Comparison of ENCODE assay signal across 18 cellular contexts in the genomic region with DNA sequence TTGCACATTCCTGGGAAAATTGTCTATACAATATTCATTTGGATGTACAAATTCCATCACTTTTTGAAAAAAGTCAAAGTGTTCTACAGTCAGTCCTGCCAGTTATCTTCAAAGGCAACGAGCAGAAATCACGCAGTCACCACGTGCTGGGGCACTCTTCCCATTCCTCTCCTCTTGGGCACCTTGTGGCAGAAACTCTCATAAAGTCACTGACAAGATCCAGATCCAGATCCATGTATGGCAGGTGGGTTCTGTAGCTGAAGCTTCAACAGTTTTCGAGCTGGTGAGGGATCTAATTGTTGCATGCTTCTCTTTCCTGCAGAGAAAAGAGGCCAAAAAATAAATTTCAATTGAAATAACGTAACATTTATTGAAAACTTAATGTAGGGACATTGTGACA. TPM values are rescaled to one million over a fixed set of nuclear protein-coding genes. Genes with fewer than 3 reads are reported as not detected.
DNase-seq lines count a peak whose midpoint lies in the region; ATAC-seq and TF ChIP-seq lines count a peak whose summit lies in the region.
"Had no signal": no experiment of that assay in that cellular context is flagged by ENCODE, and none has a peak within 500 bp of the region (broad histone marks: within the 10 kb centered on the region; RNA-seq: fewer than 3 reads in every experiment).

No MANE protein-coding gene starts in this region.

- TF ChIP-seq POLR2A in sigmoid colon (IDR thresholded peaks at IDR 0.05), result no peak
- no peak for TF ChIP-seq POLR2A in GM18505 (IDR thresholded peaks at IDR 0.05; ENCODE audit: borderline replicate concordance, extremely low read depth, insufficient read depth, insufficient read length)

- no peak overlapping the region for H3K56ac ChIP-seq in mesendoderm (ENCODE audit: low read length)

- ATAC-seq in RWPE2 (ENCODE audit: low read depth), result no peak
- ATAC-seq in GM18505 (IDR thresholded peaks at IDR 0.05; ENCODE audit: unreplicated experiment), result no peak
- ATAC-seq in HG03280 (IDR thresholded peaks at IDR 0.05; ENCODE audit: unreplicated experiment), result no peak

- no peak overlapping the region for H4K5ac ChIP-seq in mesendoderm (ENCODE audit: low read length)

- TF ChIP-seq CTCF in RWPE2 (IDR thresholded peaks at IDR 0.05; ENCODE audit: poor library complexity, severe bottlenecking), result no peak
- TF ChIP-seq CTCF in sigmoid colon (IDR thresholded peaks at IDR 0.05), result no peak

- H4K8ac ChIP-seq in mesendoderm (ENCODE audit: low read depth, low read length), result no peak overlapping the region

- peak in 3 of 4 donors; percentile 2 to 29 (median 7) for TF ChIP-seq EP300 in sigmoid colon (IDR thresholded peaks at IDR 0.05)

- no peak overlapping the region for H2BK15ac ChIP-seq in mesendoderm (replicated peaks; ENCODE audit: low read depth)

- H3K79me1 ChIP-seq in mesendoderm (ENCODE audit: low read length), result no peaks in the 10 kb centered on the region

- no peak overlapping the region for H2BK120ac ChIP-seq in mesendoderm (ENCODE audit: low read depth, low read length)

- WGBS in mesendoderm (ENCODE audit: extremely low coverage, insufficient coverage, low lambda C conversion rate), result no CpG with 5 or more reads among the region's 5 CpGs
- WGBS in sigmoid colon, 2 donors, result 92 to 93% methylated on average over 5 of the region's 5 CpGs

- no peak overlapping the region for H3K4me2 ChIP-seq in mesendoderm (ENCODE audit: low read length)
- H3K4me2 ChIP-seq: BLaER1 had no signal

- peak; percentile 28 for DNase-seq in RWPE2 (ENCODE audit: low spot score)
- DNase-seq in mesendoderm, result no peak
- DNase-seq in sigmoid colon, result peak; percentile 87
- DNase-seq: 8988T; ACHN; BE2C; C1 segment of cervical spinal cord; CD4-positive, alpha-beta memory T cell; CD4-positive, CD25-positive, alpha-beta regulatory T cell; CD8-positive, alpha-beta memory T cell; COR-L47; DMS 273 treated with DMSO at 0.1 percent for 48 hours; DMS153; DMS79 treated with DMSO at 0.1 percent for 48 hours; GF-D8 had no signal

- H3K4me1 ChIP-seq in RWPE2 (ENCODE audit: insufficient read depth, poor library complexity, severe bottlenecking), result no peaks in the 10 kb centered on the region
- no peaks in the 10 kb centered on the region for H3K4me1 ChIP-seq in mesendoderm (ENCODE audit: control insufficient read depth, low read depth, low read length)
- H3K4me1 ChIP-seq in sigmoid colon, result peaks cover 0 to 35% (median 13%) of the 10 kb centered on the region in 4 donors
- H3K4me1 ChIP-seq: BE2C had no signal

- no peak overlapping the region for H3K4ac ChIP-seq in mesendoderm (ENCODE audit: low read depth, low read length)

- H3K27ac ChIP-seq in RWPE2 (ENCODE audit: poor library complexity, severe bottlenecking) (no peak overlapping the region), mesendoderm (ENCODE audit: low read depth, low read length) (peak overlapping the region; percentile 28), sigmoid colon (peak overlapping the region in 3 of 4 donors; percentile 59 to 75 (median 69))
- H3K27ac ChIP-seq: BLaER1 had no signal

- H3K9ac ChIP-seq in mesendoderm (ENCODE audit: low read length), result no peak overlapping the region
- H3K9ac ChIP-seq: BLaER1 had no signal

- no peak overlapping the region for H2AK5ac ChIP-seq in mesendoderm (ENCODE audit: low read length)

- H3K36me3 ChIP-seq in RWPE2 (ENCODE audit: low read depth) (peaks cover 67% of the 10 kb centered on the region), mesendoderm (ENCODE audit: control insufficient read depth, insufficient read depth, low read length) (peaks cover 11% of the 10 kb centered on the region), sigmoid colon (peaks cover 0 to 7% (median 0%) of the 10 kb centered on the region in 4 donors)

- no peaks in the 10 kb centered on the region for H3K79me2 ChIP-seq in mesendoderm (ENCODE audit: control insufficient read depth, insufficient read depth, low read length)

- H3K4me3 ChIP-seq in RWPE2 (ENCODE audit: severe bottlenecking), result no peak overlapping the region
- no peak overlapping the region for H3K4me3 ChIP-seq in mesendoderm (ENCODE audit: low read length)
- H3K4me3 ChIP-seq in sigmoid colon, result no peak overlapping the region
- H3K4me3 ChIP-seq: BLaER1 had no signal

- H3K18ac ChIP-seq in mesendoderm (ENCODE audit: low read length), result no peak overlapping the region

- H3K27me3 ChIP-seq in RWPE2 (ENCODE audit: insufficient read depth, poor library complexity, severe bottlenecking) (no peaks in the 10 kb centered on the region), mesendoderm (ENCODE audit: insufficient read depth, low read length, poor library complexity) (no peaks in the 10 kb centered on the region), sigmoid colon (no peaks in the 10 kb centered on the region)
- H3K27me3 ChIP-seq: BE2C, BLaER1 had no signal

- intact Hi-C loops in sigmoid colon (cut with DNase I), result loop anchor here (5.0 kb wide), 2 partner anchors 80 to 195 kb away; no protein-coding TSS in a partner anchor

- no peak overlapping the region for H3K23ac ChIP-seq in mesendoderm (ENCODE audit: low read length)

- no peak overlapping the region for H2BK5ac ChIP-seq in mesendoderm (ENCODE audit: low read length)

- no peaks in the 10 kb centered on the region for H3K9me3 ChIP-seq in RWPE2 (ENCODE audit: severe bottlenecking)
- H3K9me3 ChIP-seq in sigmoid colon, result no peaks in the 10 kb centered on the region
- H3K9me3 ChIP-seq: BE2C, BLaER1 had no signal

RNA-seq across cellular contexts. Expression of a gene that starts 6.7 kb away (rescaled TPM):
- 17.7 TPM for polyA plus RNA-seq in mesendoderm (2013, experiment 1 of 2)
- polyA plus RNA-seq in mesendoderm (2013, experiment 2 of 2), result 17.4 TPM
- 10 to 100 TPM; 28.5 to 38.9 (median 31.5) TPM for total RNA-seq in sigmoid colon
- polyA plus RNA-seq in sigmoid colon, result 10 to 100 TPM; 21.6 to 32.1 (median 25.9) TPM

RNA-seq across cellular contexts. Expression of a gene that starts 21.0 kb away (rescaled TPM):
- 24.1 TPM for polyA plus RNA-seq in mesendoderm (2013, experiment 1 of 2)
- polyA plus RNA-seq in mesendoderm (2013, experiment 2 of 2), result 23.9 TPM
- 1 to 10 TPM; 4.4 to 6.4 (median 5.5) TPM for total RNA-seq in sigmoid colon
- polyA plus RNA-seq in sigmoid colon, result 10 to 100 TPM in 2 of 3 donors, 1 to 10 TPM in 1; 7.8 to 11.7 (median 11.6) TPM
